ENCODE assay signal across 8 cellular contexts in the genomic region with DNA sequence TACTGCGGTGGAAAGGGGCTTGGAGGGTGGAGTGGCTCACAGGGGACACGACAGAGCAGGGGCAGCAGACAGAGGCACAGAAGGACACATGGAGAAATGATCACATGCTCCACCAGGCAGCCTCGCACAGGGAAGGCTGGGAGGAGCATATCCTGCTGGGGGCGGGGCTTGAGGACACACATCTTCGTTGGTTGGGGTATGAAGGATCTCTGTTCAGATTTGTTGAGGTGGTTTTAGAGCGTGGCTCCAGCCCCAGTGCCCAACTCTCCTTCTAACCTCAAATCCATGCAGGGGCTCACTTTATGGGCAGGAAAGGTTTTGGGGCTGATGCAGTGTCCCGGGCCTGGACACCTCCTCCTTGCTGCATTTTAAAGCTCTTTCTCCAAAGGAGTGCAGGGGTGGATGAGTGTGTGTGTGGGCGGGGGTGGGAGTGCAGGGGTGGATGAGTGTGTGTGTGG. TPM values are rescaled to one million over a fixed set of nuclear protein-coding genes. Genes with fewer than 3 reads are reported as not detected.
DNase-seq lines count a peak whose midpoint lies in the region; ATAC-seq, FAIRE-seq and TF ChIP-seq lines count a peak whose summit lies in the region.

No MANE protein-coding gene starts in this region.

- peak; percentile 96 for FAIRE-seq in H1 (lab: Jason Lieb, UNC)

- TF ChIP-seq POLR2A in H1 (IDR thresholded peaks at IDR 0.05; ENCODE audit: control extremely low read depth in 1 of 2, low read depth in 2 of 2, low read length in 2 of 2): peak in 1 of 2 experiments; percentile 25; a peak in 2 of 3 replicates

- H3K56ac ChIP-seq in H1 (replicated peaks; ENCODE audit: insufficient read length, low read depth, low read length): no peak overlapping the region

- H3K79me1 ChIP-seq in H1 (ENCODE audit: low read depth, low read length): peaks cover 4% of the 10 kb centered on the region
- peaks cover 37% of the 10 kb centered on the region for H3K79me1 ChIP-seq in mesenchymal stem cell (replicated peaks; ENCODE audit: low read length, poor library complexity, severe bottlenecking)

- H3K4me1 ChIP-seq in H1 (replicated peaks in 1 of 4; ENCODE audit: control insufficient read depth in 3 of 4, insufficient read depth in 4 of 4, low read length in 3 of 4) (peaks cover 4 to 31% (median 21%) of the 10 kb centered on the region in 4 experiments), mesenchymal stem cell (ENCODE audit: control insufficient read depth, insufficient read depth, low read depth, low read length) (peaks cover 39% of the 10 kb centered on the region)

- H3K23me2 ChIP-seq in H1 (ENCODE audit: low read depth, low read length): peaks cover 17% of the 10 kb centered on the region

- peak overlapping the region; percentile 76 for H3K18ac ChIP-seq in H1 (ENCODE audit: extremely low read depth, low read length)
- H3K18ac ChIP-seq in mesenchymal stem cell (ENCODE audit: low read depth in 1 of 2, low read length in 2 of 2): peak overlapping the region; percentile 74 to 84

- H3K9me3 ChIP-seq in H1 (ENCODE audit: insufficient read depth in 2 of 2, low read depth in 1 of 2, low read length in 1 of 2) (no peaks in the 10 kb centered on the region), mesenchymal stem cell (ENCODE audit: control insufficient read depth, low read length) (no peaks in the 10 kb centered on the region)

- H2AK5ac ChIP-seq in H1 (ENCODE audit: low read depth, low read length): 0 out of 2 replicates have a peak overlapping the region, but pooled peaks have one; percentile 1
- peak overlapping the region; percentile 8 for H2AK5ac ChIP-seq in mesenchymal stem cell (ENCODE audit: low read length, severe bottlenecking)

- H3K14ac ChIP-seq in H1 (ENCODE audit: insufficient read length): no peak overlapping the region
- peak overlapping the region in 1 of 2 experiments; percentile 19 for H3K14ac ChIP-seq in mesenchymal stem cell (ENCODE audit: low read length in 2 of 2)

- H2BK15ac ChIP-seq in H1 (ENCODE audit: low read length) (0 out of 2 replicates have a peak overlapping the region, but pooled peaks have one; percentile 48), mesenchymal stem cell (ENCODE audit: low read depth, poor library complexity, severe bottlenecking) (no peak overlapping the region)

- peak overlapping the region; percentile 69 for H4K91ac ChIP-seq in H1 (replicated peaks; ENCODE audit: insufficient read length, low read length)
- peak overlapping the region; percentile 87 for H4K91ac ChIP-seq in mesenchymal stem cell (ENCODE audit: low read length)

- no peak for TF ChIP-seq RAD21 in H1 (IDR thresholded peaks at IDR 0.05 in 1 of 2, conservative IDR thresholded peaks at IDR 0.05 in 1 of 2; ENCODE audit: low read depth in 2 of 2, low read length in 2 of 2)

- H3K9ac ChIP-seq in H1 (replicated peaks in 1 of 4; ENCODE audit: extremely low read depth in 1 of 4, low read depth in 3 of 4, low read length in 3 of 4): no peak overlapping the region
- peak overlapping the region; percentile 69 for H3K9ac ChIP-seq in mesenchymal stem cell (ENCODE audit: low read length)

- peak overlapping the region; percentile 20 to 55 (median 38); a peak in 5 of 8 replicates for H3K4me3 ChIP-seq in H1 (ENCODE audit: extremely low read depth in 1 of 4, insufficient read depth in 2 of 4, low read depth in 3 of 4, low read length in 4 of 4)
- H3K4me3 ChIP-seq in mesenchymal stem cell (ENCODE audit: insufficient read depth in 1 of 2, low read depth in 1 of 2, low read length in 2 of 2): no peak overlapping the region

- no peak for TF ChIP-seq CTCF in H1 (IDR thresholded peaks at IDR 0.05; ENCODE audit: control extremely low read depth in 1 of 3, insufficient read depth in 1 of 3, low read depth in 1 of 3, low read length in 3 of 3)

- WGBS in H1 (ENCODE audit: extremely low coverage in 1 of 2, insufficient coverage in 1 of 2, insufficient read length in 1 of 2, insufficient replicate concordance in 2 of 2, low coverage in 1 of 2, low lambda C conversion rate in 2 of 2, missing lambda C conversion rate in 1 of 2), 2 experiments: 9% methylated on average over 8 of the region's 8 CpGs; no CpG with 5 or more reads in 1 of the 2 experiments
- WGBS in mesenchymal stem cell: 6% methylated on average over 7 of the region's 8 CpGs

- no peak overlapping the region for H2BK20ac ChIP-seq in H1 (ENCODE audit: low read length)

- H2BK12ac ChIP-seq in H1 (ENCODE audit: low read depth, low read length): no peak overlapping the region
- H2BK12ac ChIP-seq in mesenchymal stem cell (ENCODE audit: low read length in 2 of 2): peak overlapping the region; percentile 20 to 82

- H3K27ac ChIP-seq in H1 (ENCODE audit: low read depth, low read length) (no peak overlapping the region), mesenchymal stem cell (ENCODE audit: low read length, poor library complexity, severe bottlenecking) (no peak overlapping the region)

- peaks cover 5 to 18% (median 17%) of the 10 kb centered on the region in 4 experiments; a peak in 5 of 8 replicates for H3K36me3 ChIP-seq in H1 (ENCODE audit: control insufficient read depth in 2 of 4, insufficient read depth in 4 of 4, low read length in 3 of 4)
- H3K36me3 ChIP-seq in mesenchymal stem cell (ENCODE audit: control insufficient read depth in 1 of 2, insufficient read depth in 2 of 2, low read depth in 1 of 2, low read length in 2 of 2): peaks cover 20 to 32% of the 10 kb centered on the region in 2 experiments

- CTCF ChIA-PET in H1 (lab: Charles Lee; ENCODE audit: partially characterized antibody): interaction anchor here (0.5 to 23.7 kb wide), 11 partner anchors 8 to 465 kb away, joined by 3 to 532 read pairs (median 4); partner anchors contain the start of genes CD4, CDCA3, GNB3 and LAG3

- no peak for TF ChIP-seq EP300 in H1 (IDR thresholded peaks at IDR 0.05; ENCODE audit: borderline replicate concordance in 1 of 2, low read depth in 2 of 2, low read length in 2 of 2)

- H4K5ac ChIP-seq in H1 (ENCODE audit: insufficient read length, low read depth, low read length): no peak overlapping the region

- H3K79me2 ChIP-seq in H1 (ENCODE audit: control insufficient read depth in 1 of 2, insufficient read depth in 2 of 2, low read length in 2 of 2): peaks cover 0 to 9% of the 10 kb centered on the region in 2 experiments; a peak in 1 of 4 replicates

- peaks cover 0 to 7% of the 10 kb centered on the region in 2 experiments for H4K20me1 ChIP-seq in H1 (replicated peaks in 1 of 2; ENCODE audit: control insufficient read depth in 1 of 2, insufficient read depth in 2 of 2, low read length in 2 of 2)

- ATAC-seq in GM19455 (IDR thresholded peaks at IDR 0.05; ENCODE audit: unreplicated experiment): no peak

- POLR2A ChIA-PET in H1 (lab: Charles Lee; ENCODE audit: partially characterized antibody): interaction anchor here (0.8 to 27.1 kb wide), 13 partner anchors 8 to 213 kb away, joined by 3 to 388 read pairs (median 6); partner anchors contain the start of genes CDCA3, GNB3, MLF2 and PTMS

- H4K8ac ChIP-seq in H1 (ENCODE audit: extremely low read depth, insufficient read depth, low read length) (peak overlapping the region; percentile 63; the same call in 1 of the 2 replicates), mesenchymal stem cell (ENCODE audit: low read length) (peak overlapping the region; percentile 16)

- H2BK5ac ChIP-seq in H1 (ENCODE audit: low read depth, low read length): peak overlapping the region; percentile 60; the same call in 1 of the 2 replicates
- H2BK5ac ChIP-seq in mesenchymal stem cell (ENCODE audit: low read depth, low read length, poor library complexity, severe bottlenecking): no peak overlapping the region

- H2AFZ ChIP-seq in H1 (ENCODE audit: low read length) (no peak overlapping the region), mesenchymal stem cell (ENCODE audit: low read depth, low read length) (no peak overlapping the region)

- H3K4me2 ChIP-seq in H1 (ENCODE audit: insufficient read depth in 1 of 2, low read depth in 2 of 2, low read length in 2 of 2) (peak overlapping the region; percentile 66 to 77), mesenchymal stem cell (ENCODE audit: low read length, poor library complexity, severe bottlenecking) (peak overlapping the region; percentile 46)

- H3K27me3 ChIP-seq in H1 (replicated peaks in 1 of 4; ENCODE audit: control insufficient read depth in 3 of 4, extremely low read depth in 1 of 4, insufficient read depth in 3 of 4, low read length in 3 of 4): peaks cover 0 to 9% (median 6%) of the 10 kb centered on the region in 4 experiments; a peak in 5 of 7 replicates
- H3K27me3 ChIP-seq in mesenchymal stem cell (ENCODE audit: control insufficient read depth in 1 of 2, insufficient read depth in 1 of 2, low read length in 2 of 2): peaks cover 10 to 12% of the 10 kb centered on the region in 2 experiments

- H3K23ac ChIP-seq in H1 (ENCODE audit: insufficient read length): no peak overlapping the region
- no peak overlapping the region for H3K23ac ChIP-seq in mesenchymal stem cell (ENCODE audit: low read length in 2 of 2)

- H2BK120ac ChIP-seq in H1 (replicated peaks; ENCODE audit: low read depth, low read length) (no peak overlapping the region), mesenchymal stem cell (ENCODE audit: low read depth, low read length) (no peak overlapping the region)

- peak; percentile 38 for DNase-seq in NCI-H510A treated with DMSO at 0.1 percent for 48 hours (lab: John Stamatoyannopoulos, UW)
- DNase-seq in NCI-H510A (lab: John Stamatoyannopoulos, UW): no peak
- peak; percentile 100 for DNase-seq in NCI-H2171 treated with DMSO at 0.1 percent for 48 hours (lab: John Stamatoyannopoulos, UW)
- DNase-seq in activated CD4-positive, alpha-beta T cell treated with anti-CD3 and anti-CD28 coated beads, Interleukin-2, amount 50 U/mL, for 1 hour: peak; percentile 39
- DNase-seq in H1 (ENCODE audit: low read depth in 1 of 2, low spot score in 2 of 2): peak in 1 of 2 experiments; percentile 91
- DNase-seq in mesenchymal stem cell: peak; percentile 91
- peak; percentile 23 for DNase-seq in stimulated activated CD8-positive, alpha-beta memory T cell treated with anti-CD3 and anti-CD28 coated beads, Interleukin-4, amount 100 ng/mL, for 24 hours (ENCODE audit: low read depth)

- H3K4ac ChIP-seq in H1 (replicated peaks; ENCODE audit: insufficient read length, low read depth, low read length) (no peak overlapping the region), mesenchymal stem cell (ENCODE audit: low read depth in 1 of 2, low read length in 2 of 2) (peak overlapping the region in 1 of 2 experiments; percentile 52)

RNA-seq across cellular contexts. Expression of gene P3H3, which starts 0.7 kb away (rescaled TPM):
- total RNA-seq in H1 (2021; fragmentation: NEBNext Ultra II Directional; extraction: Animal tissue kit (Norgen Biotek cat#: 25700)): 42.4 and 43.5 TPM in 2 replicates
- polyA plus RNA-seq in H1 (2011; rRNA removed): 22.9 and 40.9 TPM in 2 replicates
- 34.9 TPM for polyA plus RNA-seq in H1 (2011; cell fraction: cytosol; rRNA removed)
- 89.3 TPM for polyA plus RNA-seq in H1 (2011; cell fraction: nucleus; rRNA removed)
- 28.7 to 51.3 TPM (median 45.4 TPM) in 4 replicates for polyA plus RNA-seq in H1 (2012, experiment 1 of 2)
- polyA plus RNA-seq in H1 (2012, experiment 2 of 2): 27.7 TPM
- 33.4 TPM for polyA plus RNA-seq in H1 (2013, experiment 1 of 2)
- 30.6 TPM for polyA plus RNA-seq in H1 (2013, experiment 2 of 2)
- polyA minus RNA-seq in H1 (2011; rRNA and poly(A)+ RNA removed): 14.7 and 16.0 TPM in 2 replicates
- polyA minus RNA-seq in H1 (2011; cell fraction: cytosol; rRNA and poly(A)+ RNA removed): 21.8 TPM
- 35.7 TPM for polyA minus RNA-seq in H1 (2011; cell fraction: nucleus; rRNA and poly(A)+ RNA removed)
- 71.5 TPM for polyA plus RNA-seq in mesenchymal stem cell (2013, experiment 1 of 2)
- 69.6 TPM for polyA plus RNA-seq in mesenchymal stem cell (2013, experiment 2 of 2)

RNA-seq across cellular contexts. Expression of gene GPR162, which starts 5.8 kb away (rescaled TPM):
- 8.6 and 8.8 TPM in 2 replicates for total RNA-seq in H1 (2021; fragmentation: NEBNext Ultra II Directional; extraction: Animal tissue kit (Norgen Biotek cat#: 25700))
- polyA plus RNA-seq in H1 (2011; rRNA removed): 7.3 and 9.5 TPM in 2 replicates
- 7.9 TPM for polyA plus RNA-seq in H1 (2011; cell fraction: cytosol; rRNA removed)
- polyA plus RNA-seq in H1 (2011; cell fraction: nucleus; rRNA removed): 22.3 TPM
- polyA plus RNA-seq in H1 (2012, experiment 1 of 2): 7.5 to 9.0 TPM (median 8.8 TPM) in 4 replicates
- polyA plus RNA-seq in H1 (2012, experiment 2 of 2): 7.7 TPM
- 5.7 TPM for polyA plus RNA-seq in H1 (2013, experiment 1 of 2)
- polyA plus RNA-seq in H1 (2013, experiment 2 of 2): 6.8 TPM
- 4.2 and 4.3 TPM in 2 replicates for polyA minus RNA-seq in H1 (2011; rRNA and poly(A)+ RNA removed)
- 8.6 TPM for polyA minus RNA-seq in H1 (2011; cell fraction: cytosol; rRNA and poly(A)+ RNA removed)
- polyA minus RNA-seq in H1 (2011; cell fraction: nucleus; rRNA and poly(A)+ RNA removed): 6.1 TPM
- polyA plus RNA-seq in mesenchymal stem cell (2013, experiment 1 of 2): 7.7 TPM
- 7.3 TPM for polyA plus RNA-seq in mesenchymal stem cell (2013, experiment 2 of 2)

RNA-seq across cellular contexts. Expression of gene GNB3, which starts 13.3 kb away (rescaled TPM):
- total RNA-seq in H1 (2021; fragmentation: NEBNext Ultra II Directional; extraction: Animal tissue kit (Norgen Biotek cat#: 25700)): 9.0 and 9.9 TPM in 2 replicates
- 9.9 and 13.9 TPM in 2 replicates for polyA plus RNA-seq in H1 (2011; rRNA removed)
- polyA plus RNA-seq in H1 (2011; cell fraction: cytosol; rRNA removed): 12.7 TPM
- polyA plus RNA-seq in H1 (2011; cell fraction: nucleus; rRNA removed): 82.1 TPM
- polyA plus RNA-seq in H1 (2012, experiment 1 of 2): 10.9 to 15.6 TPM (median 13.3 TPM) in 4 replicates
- polyA plus RNA-seq in H1 (2012, experiment 2 of 2): 7.5 TPM
- 5.5 TPM for polyA plus RNA-seq in H1 (2013, experiment 1 of 2)
- polyA plus RNA-seq in H1 (2013, experiment 2 of 2): 4.9 TPM
- 5.6 and 5.7 TPM in 2 replicates for polyA minus RNA-seq in H1 (2011; rRNA and poly(A)+ RNA removed)
- 6.0 TPM for polyA minus RNA-seq in H1 (2011; cell fraction: cytosol; rRNA and poly(A)+ RNA removed)
- polyA minus RNA-seq in H1 (2011; cell fraction: nucleus; rRNA and poly(A)+ RNA removed): 17.2 TPM
- 6.0 TPM for polyA plus RNA-seq in mesenchymal stem cell (2013, experiment 1 of 2)
- polyA plus RNA-seq in mesenchymal stem cell (2013, experiment 2 of 2): 6.0 TPM

RNA-seq across cellular contexts. Expression of gene CDCA3, which starts 23.6 kb away (rescaled TPM):
- 47.4 and 47.7 TPM in 2 replicates for total RNA-seq in H1 (2021; fragmentation: NEBNext Ultra II Directional; extraction: Animal tissue kit (Norgen Biotek cat#: 25700))
- polyA plus RNA-seq in H1 (2011; rRNA removed): 71.2 and 77.0 TPM in 2 replicates
- 75.6 TPM for polyA plus RNA-seq in H1 (2011; cell fraction: cytosol; rRNA removed)
- polyA plus RNA-seq in H1 (2011; cell fraction: nucleus; rRNA removed): 85.8 TPM
- 46.7 to 59.8 TPM (median 55.0 TPM) in 4 replicates for polyA plus RNA-seq in H1 (2012, experiment 1 of 2)
- polyA plus RNA-seq in H1 (2012, experiment 2 of 2): 40.3 TPM
- 51.4 TPM for polyA plus RNA-seq in H1 (2013, experiment 1 of 2)
- 48.1 TPM for polyA plus RNA-seq in H1 (2013, experiment 2 of 2)
- 21.4 and 28.2 TPM in 2 replicates for polyA minus RNA-seq in H1 (2011; rRNA and poly(A)+ RNA removed)
- polyA minus RNA-seq in H1 (2011; cell fraction: cytosol; rRNA and poly(A)+ RNA removed): 27.6 TPM
- 55.8 TPM for polyA minus RNA-seq in H1 (2011; cell fraction: nucleus; rRNA and poly(A)+ RNA removed)
- 7.1 TPM for polyA plus RNA-seq in mesenchymal stem cell (2013, experiment 1 of 2)
- polyA plus RNA-seq in mesenchymal stem cell (2013, experiment 2 of 2): 6.9 TPM

RNA-seq across cellular contexts. Expression of gene USP5, which starts 24.5 kb away (rescaled TPM):
- total RNA-seq in H1 (2021; fragmentation: NEBNext Ultra II Directional; extraction: Animal tissue kit (Norgen Biotek cat#: 25700)): 148 and 159 TPM in 2 replicates
- polyA plus RNA-seq in H1 (2011; rRNA removed): 66.5 and 83.9 TPM in 2 replicates
- polyA plus RNA-seq in H1 (2011; cell fraction: cytosol; rRNA removed): 90.3 TPM
- 161 TPM for polyA plus RNA-seq in H1 (2011; cell fraction: nucleus; rRNA removed)
- polyA plus RNA-seq in H1 (2012, experiment 1 of 2): 75.8 to 102 TPM (median 96.4 TPM) in 4 replicates
- 103 TPM for polyA plus RNA-seq in H1 (2012, experiment 2 of 2)
- polyA plus RNA-seq in H1 (2013, experiment 1 of 2): 86.0 TPM
- 70.7 TPM for polyA plus RNA-seq in H1 (2013, experiment 2 of 2)
- 132 and 136 TPM in 2 replicates for polyA minus RNA-seq in H1 (2011; rRNA and poly(A)+ RNA removed)
- 57.0 TPM for polyA minus RNA-seq in H1 (2011; cell fraction: cytosol; rRNA and poly(A)+ RNA removed)
- polyA minus RNA-seq in H1 (2011; cell fraction: nucleus; rRNA and poly(A)+ RNA removed): 43.7 TPM
- polyA plus RNA-seq in mesenchymal stem cell (2013, experiment 1 of 2): 77.2 TPM
- polyA plus RNA-seq in mesenchymal stem cell (2013, experiment 2 of 2): 74.0 TPM

Comparison
In these comparisons a context has a peak if more than half of its experiments do, and no peak if none do; other contexts are left out.
1. H3K4me3 ChIP-seq: peak in H1 (4 of 4); none in mesenchymal stem cell (0 of 2).